In genomic region chr19:55382013-55382412, GRCh38 we compare ENCODE assay signal across 17 cellular contexts. TPM values are rescaled to one million over a fixed set of nuclear protein-coding genes. Genes with fewer than 3 reads are reported as not detected.
DNase-seq lines count a peak whose midpoint lies in the region; ATAC-seq, FAIRE-seq and TF ChIP-seq lines count a peak whose summit lies in the region.
"Had no signal": no experiment of that assay in that cellular context is flagged by ENCODE, and none has a peak within 500 bp of the region (broad histone marks: within the 10 kb centered on the region; RNA-seq: fewer than 3 reads in every experiment).

No MANE protein-coding gene starts in this region.

- no peaks in the 10 kb centered on the region for H3K27me3 Mint-ChIP-seq in MCF 10A (ENCODE audit: insufficient read depth, unreplicated experiment)
- peaks cover 5% of the 10 kb centered on the region for H3K27me3 Mint-ChIP-seq in T-helper 17 cell
- peaks cover 42% of the 10 kb centered on the region for H3K27me3 Mint-ChIP-seq in endodermal cell (ENCODE audit: insufficient read depth)

- H2AFZ ChIP-seq in mammary epithelial cell (ENCODE audit: low read depth, low read length), result no peak overlapping the region

- no peak overlapping the region for H3K9ac ChIP-seq in mammary epithelial cell (ENCODE audit: insufficient read depth, low read length)
- H3K9ac ChIP-seq in endodermal cell (ENCODE audit: extremely low read depth, low read length, poor library complexity, severe bottlenecking), result no peak overlapping the region

- dilution Hi-C loops in mammary epithelial cell (cut with HindIII; ENCODE audit: low sequenced_read_pairs), result no loop called here

- H3K4me3 Mint-ChIP-seq in MCF 10A (ENCODE audit: unreplicated experiment), result peak overlapping the region; percentile 89
- H3K4me3 Mint-ChIP-seq in T-helper 17 cell, result peak overlapping the region; percentile 100
- peak overlapping the region; percentile 98 for H3K4me3 Mint-ChIP-seq in endodermal cell

- 96% methylated on average over 4 of the region's 5 CpGs for whole genome bisulfite sequencing in mammary epithelial cell (ENCODE audit: low coverage, missing lambda C conversion rate)
- 89 to 93% methylated on average over 5 of the region's 5 CpGs for WGBS in endodermal cell (ENCODE audit: insufficient coverage in 1 of 2, insufficient read length in 1 of 2), 2 experiments

- CTCF ChIA-PET in MCF 10A (lab: Yijun Ruan, JAX) (interaction anchor here (0.8 to 3.4 kb wide), 6 partner anchors 61 to 256 kb away, joined by 3 to 61 read pairs (median 13); no protein-coding TSS in a partner anchor), mammary epithelial cell (lab: Charles Lee; ENCODE audit: low non-redundant PET) (interaction anchor here (0.6 kb wide), 1 partner anchor 241 kb away, joined by 3 read pairs; no protein-coding TSS in a partner anchor)

- H3K36me3 Mint-ChIP-seq in MCF 10A (ENCODE audit: insufficient read depth, unreplicated experiment), result peaks cover 26% of the 10 kb centered on the region
- peaks cover 8% of the 10 kb centered on the region for H3K36me3 Mint-ChIP-seq in T-helper 17 cell (ENCODE audit: low read depth)
- H3K36me3 Mint-ChIP-seq in endodermal cell (ENCODE audit: low read depth), result peaks cover 13% of the 10 kb centered on the region

- no peaks in the 10 kb centered on the region for H4K20me1 ChIP-seq in mammary epithelial cell (ENCODE audit: insufficient read depth, low read length)

- intact Hi-C loops in MCF 10A (cut with micrococcal nuclease) (no loop called here), mammary epithelial cell (cut with micrococcal nuclease) (no loop called here)

- H3K4me3 ChIP-seq in mammary epithelial cell (replicated peaks in 1 of 3; ENCODE audit: insufficient read depth in 1 of 3, low read depth in 2 of 3, low read length in 3 of 3) (no peak overlapping the region), endodermal cell (ENCODE audit: low read length) (no peak overlapping the region)
- H3K4me3 ChIP-seq: left lung, MG63, psoas muscle had no signal

- H3K4me2 ChIP-seq in mammary epithelial cell (ENCODE audit: insufficient read depth, low read depth, low read length), result no peak overlapping the region

- TF ChIP-seq CTCF in MCF 10A (IDR thresholded peaks at IDR 0.05; ENCODE audit: unreplicated experiment) (no peak), mammary epithelial cell (conservative IDR thresholded peaks at IDR 0.05 in 1 of 2, IDR thresholded peaks at IDR 0.05 in 1 of 2; ENCODE audit: extremely low read depth in 1 of 2, insufficient read depth in 1 of 2, low read depth in 1 of 2, low read length in 2 of 2) (no peak), endodermal cell (conservative IDR thresholded peaks at IDR 0.05) (no peak)

- H3K9me3 ChIP-seq in mammary epithelial cell (replicated peaks; ENCODE audit: insufficient read depth, low read length), result no peaks in the 10 kb centered on the region
- no peaks in the 10 kb centered on the region for H3K9me3 ChIP-seq in T-helper 17 cell (ENCODE audit: control insufficient read depth, low read length, poor library complexity, severe bottlenecking)
- peaks cover 3% of the 10 kb centered on the region for H3K9me3 ChIP-seq in endodermal cell (ENCODE audit: control insufficient read depth, low read length)
- H3K9me3 ChIP-seq: left lung, MG63, psoas muscle had no signal

- peaks cover 26% of the 10 kb centered on the region for H3K4me1 Mint-ChIP-seq in MCF 10A (ENCODE audit: insufficient read depth, unreplicated experiment)
- peaks cover 38% of the 10 kb centered on the region for H3K4me1 Mint-ChIP-seq in T-helper 17 cell
- H3K4me1 Mint-ChIP-seq in endodermal cell, result peaks cover 16% of the 10 kb centered on the region

- H3K79me2 ChIP-seq in mammary epithelial cell (ENCODE audit: insufficient read depth, low read length), result peaks cover 35% of the 10 kb centered on the region

- POLR2A ChIA-PET in MCF 10A (lab: Yijun Ruan, JAX), result no interaction called here

- H3K27ac ChIP-seq in mammary epithelial cell (ENCODE audit: insufficient read depth, low read depth, low read length), result no peak overlapping the region
- no peak overlapping the region for H3K27ac ChIP-seq in endodermal cell (ENCODE audit: low read depth, low read length)
- H3K27ac ChIP-seq: left lung, psoas muscle had no signal

- FAIRE-seq in urothelium cell line (lab: Jason Lieb, UNC), result peak; percentile 77

- ATAC-seq in T-helper 17 cell (no peak), HG03460 (IDR thresholded peaks at IDR 0.05; ENCODE audit: unreplicated experiment) (no peak), HG03439 (IDR thresholded peaks at IDR 0.05; ENCODE audit: unreplicated experiment) (no peak)
- ATAC-seq: left lung, psoas muscle had no signal

- no TSS peak for BruUV-seq in MCF 10A (replicated peaks; lab: Mats Ljungman, UMichigan)
- no TSS peak for BruUV-seq in mammary epithelial cell (replicated peaks; lab: Mats Ljungman, UMichigan)

- H3K4me1 ChIP-seq in mammary epithelial cell (ENCODE audit: insufficient read depth, low read length) (peaks cover 16% of the 10 kb centered on the region), endodermal cell (ENCODE audit: control insufficient read depth, insufficient read depth, low read length) (peaks cover under 1% of the 10 kb centered on the region)

- H3K36me3 ChIP-seq in mammary epithelial cell (ENCODE audit: insufficient read depth, low read length) (peaks cover 5% of the 10 kb centered on the region), endodermal cell (ENCODE audit: control insufficient read depth, insufficient read depth, low read length) (peaks cover 7% of the 10 kb centered on the region)

- H3K27ac Mint-ChIP-seq in MCF 10A (ENCODE audit: low read depth, unreplicated experiment) (peak overlapping the region; percentile 90), T-helper 17 cell (peak overlapping the region; percentile 65), endodermal cell (no peak overlapping the region)

- H3K9me3 Mint-ChIP-seq in MCF 10A (ENCODE audit: unreplicated experiment), result no peaks in the 10 kb centered on the region
- no peaks in the 10 kb centered on the region for H3K9me3 Mint-ChIP-seq in endodermal cell

- in situ Hi-C loops in mammary epithelial cell (cut with MboI; ENCODE audit: low sequenced_read_pairs in 2 of 2), result loop anchor here (10.0 kb wide), 2 partner anchors 77 to 87 kb away; no protein-coding TSS in a partner anchor

- DNase-seq in MCF 10A (ENCODE audit: unreplicated experiment), result no peak
- no peak for DNase-seq in mammary epithelial cell
- no peak for DNase-seq in T-helper 17 cell
- no peak for DNase-seq in endodermal cell
- DNase-seq in urothelium cell line (ENCODE audit: low spot score), result no peak
- DNase-seq in NCI-H446 (lab: John Stamatoyannopoulos, UW), result no peak
- DNase-seq: DMS153, left lung, MG63, NCI-H187, NCI-H446 treated with DMSO at 0.1 percent for 48 hours, psoas muscle, SIG-M5 had no signal

- no peaks in the 10 kb centered on the region for H3K27me3 ChIP-seq in mammary epithelial cell (ENCODE audit: insufficient read depth, low read length)
- H3K27me3 ChIP-seq in endodermal cell (ENCODE audit: control insufficient read depth, insufficient read depth, low read length, poor library complexity, severe bottlenecking), result peaks cover 4% of the 10 kb centered on the region
- H3K27me3 ChIP-seq: MG63 had no signal

RNA-seq across cellular contexts. Expression of gene TMEM238, which starts 2.1 kb away (rescaled TPM):
- total RNA-seq in MCF 10A (2022) (10.6 and 14.9 TPM in 2 replicates), mammary epithelial cell (10 to 100 TPM in 1 of 2 donors, 1 to 10 TPM in 1; 7.2 to 13.6 TPM), T-helper 17 cell (10 to 100 TPM; 14.6 to 19.5 TPM), endodermal cell (1 to 10 TPM; 3.9 to 4.4 TPM)
- 1.7 TPM for polyA plus RNA-seq in mammary epithelial cell
- polyA minus RNA-seq in mammary epithelial cell, result 0.47 TPM
- 0.32 TPM for polyA plus RNA-seq in endodermal cell (2013, experiment 1 of 2)
- not detected for polyA plus RNA-seq in endodermal cell (2013, experiment 2 of 2)

RNA-seq across cellular contexts. Expression of gene RPL28, which starts 3.7 kb away (rescaled TPM):
- 2,816 and 2,868 TPM in 2 replicates for total RNA-seq in MCF 10A (2022)
- 1,000 to 10,000 TPM in 1 of 2 donors, 100 to 1,000 TPM in 1; 279 to 1,713 TPM for total RNA-seq in mammary epithelial cell
- 1,043 TPM for polyA plus RNA-seq in mammary epithelial cell
- polyA minus RNA-seq in mammary epithelial cell, result 571 TPM
- 1,000 to 10,000 TPM; 3,164 to 3,616 TPM for total RNA-seq in T-helper 17 cell
- 1,000 to 10,000 TPM; 1,672 to 1,902 TPM for total RNA-seq in endodermal cell
- 1,902 TPM for polyA plus RNA-seq in endodermal cell (2013, experiment 1 of 2)
- polyA plus RNA-seq in endodermal cell (2013, experiment 2 of 2), result 1,724 TPM

RNA-seq across cellular contexts. Expression of gene TMEM190, which starts 5.4 kb away (rescaled TPM):
- 0.58 and 0.59 TPM in 2 replicates for total RNA-seq in MCF 10A (2022)
- total RNA-seq in mammary epithelial cell, result under 1 TPM in 1 of 2 donors, not detected in 1; 0.75 TPM
- not detected for polyA plus RNA-seq in mammary epithelial cell
- not detected for polyA minus RNA-seq in mammary epithelial cell
- not detected for total RNA-seq in T-helper 17 cell
- total RNA-seq in endodermal cell, result 1 to 10 TPM in 1 of 2 donors, not detected in 1; 1.2 TPM
- polyA plus RNA-seq in endodermal cell (2013, experiment 1 of 2), result 0.61 TPM
- 0.75 TPM for polyA plus RNA-seq in endodermal cell (2013, experiment 2 of 2)
- total RNA-seq: cardiac septum, HT-29, psoas muscle had no signal
- polyA plus RNA-seq: psoas muscle had no signal

RNA-seq across cellular contexts. Expression of gene IL11, which starts 11.8 kb away (rescaled TPM):
- total RNA-seq in MCF 10A (2022), result 4.2 TPM in 2 replicates
- 1 to 10 TPM; 1.3 to 2.5 TPM for total RNA-seq in mammary epithelial cell
- polyA plus RNA-seq in mammary epithelial cell, result 1.2 TPM
- 0.88 TPM for polyA minus RNA-seq in mammary epithelial cell
- total RNA-seq in T-helper 17 cell, result under 1 TPM; 0.25 to 0.89 TPM
- 1 to 10 TPM in 1 of 2 donors, under 1 TPM in 1; 0.91 to 1.7 TPM for total RNA-seq in endodermal cell
- 6.0 TPM for polyA plus RNA-seq in endodermal cell (2013, experiment 1 of 2)
- polyA plus RNA-seq in endodermal cell (2013, experiment 2 of 2), result 5.8 TPM
- total RNA-seq: cardiac septum, psoas muscle had no signal

RNA-seq across cellular contexts. Expression of gene GARIN5B, which starts 19.0 kb away (rescaled TPM):
- not detected in 2 replicates for total RNA-seq in MCF 10A (2022)
- not detected for total RNA-seq in mammary epithelial cell
- not detected for polyA plus RNA-seq in mammary epithelial cell
- polyA minus RNA-seq in mammary epithelial cell, result not detected
- total RNA-seq in T-helper 17 cell, result under 1 TPM in 1 of 2 donors, not detected in 1; 0.07 TPM
- under 1 TPM; 0.09 to 0.11 TPM for total RNA-seq in endodermal cell
- polyA plus RNA-seq in endodermal cell (2013, experiment 1 of 2), result 0.18 TPM
- 0.33 TPM for polyA plus RNA-seq in endodermal cell (2013, experiment 2 of 2)
- total RNA-seq: cardiac septum, HT-29, left lung, psoas muscle had no signal
- polyA plus RNA-seq: psoas muscle had no signal
